8 cellular contexts compared by ENCODE assay signal in genomic region chr19:18118420-18119242, GRCh38. TPM values are rescaled to one million over a fixed set of nuclear protein-coding genes. Genes with fewer than 3 reads are reported as not detected.
A peak's percentile ranks its signal among the peaks of the same experiment; 100 is the strongest.
DNase-seq lines count a peak whose midpoint lies in the region; ATAC-seq, FAIRE-seq and TF ChIP-seq lines count a peak whose summit lies in the region.

No MANE protein-coding gene starts in this region.

- no peak for FAIRE-seq in bronchial epithelial cell (lab: Jason Lieb, UNC)

- ATAC-seq in mucosa of descending colon (no peak), HG03342 (IDR thresholded peaks at IDR 0.05; ENCODE audit: unreplicated experiment) (no peak)

- H3K4me3 ChIP-seq in ACC112 (ENCODE audit: low read depth, low read length) (peak overlapping the region; percentile 85), bronchial epithelial cell (ENCODE audit: low read depth, low read length) (peak overlapping the region; percentile 67), mucosa of descending colon (peak overlapping the region; percentile 44)

- no peaks in the 10 kb centered on the region for H3K79me2 ChIP-seq in ACC112 (ENCODE audit: control insufficient read depth, insufficient read depth, low read length, unreplicated experiment)

- H3K4me1 ChIP-seq in ACC112 (ENCODE audit: control insufficient read depth, insufficient read depth, low read length, unreplicated experiment): peaks cover 4% of the 10 kb centered on the region
- peaks cover 13% of the 10 kb centered on the region for H3K4me1 ChIP-seq in mucosa of descending colon (ENCODE audit: low read depth)

- TF ChIP-seq CTCF in bronchial epithelial cell (IDR thresholded peaks at IDR 0.05; ENCODE audit: insufficient read depth, low read length, severe bottlenecking): no peak
- TF ChIP-seq CTCF in mucosa of descending colon (IDR thresholded peaks at IDR 0.05): no peak
- TF ChIP-seq CTCF in GM20000 (IDR thresholded peaks at IDR 0.05; ENCODE audit: extremely low read depth, missing control alignments): no peak

- intact Hi-C loops in mucosa of descending colon (cut with DNase I, micrococcal nuclease): loop anchor here in 1 of 2 donors (10.0 kb wide), 1 partner anchor 46 kb away; no protein-coding TSS in a partner anchor

- DNase-seq in HuH-7.5 (ENCODE audit: low spot score): peak; percentile 46
- no peak for DNase-seq in bronchial epithelial cell (ENCODE audit: low read depth)
- no peak for DNase-seq in mucosa of descending colon
- no peak for DNase-seq in HK-2 (ENCODE audit: unreplicated experiment)
- DNase-seq in kidney glomerular epithelial cell (lab: John Stamatoyannopoulos, UW): no peak
- no peak for DNase-seq in GM20000 (ENCODE audit: low spot score)

- no peaks in the 10 kb centered on the region for H3K36me3 ChIP-seq in ACC112 (ENCODE audit: insufficient read depth, low read length)
- peaks cover 7% of the 10 kb centered on the region for H3K36me3 ChIP-seq in bronchial epithelial cell (ENCODE audit: control insufficient read depth, insufficient read depth, low read length)
- no peaks in the 10 kb centered on the region for H3K36me3 ChIP-seq in mucosa of descending colon (ENCODE audit: low read depth)

- no peak overlapping the region for H2AFZ ChIP-seq in ACC112 (ENCODE audit: low read length, unreplicated experiment)

- no peaks in the 10 kb centered on the region for H3K9me3 ChIP-seq in mucosa of descending colon

- no peak overlapping the region for H3K27ac ChIP-seq in ACC112 (ENCODE audit: low read depth, low read length)

- H3K27me3 ChIP-seq in ACC112 (ENCODE audit: insufficient read depth, low read length) (no peaks in the 10 kb centered on the region), bronchial epithelial cell (ENCODE audit: control insufficient read depth, insufficient read depth, low read length) (no peaks in the 10 kb centered on the region)

RNA-seq across cellular contexts. Expression of gene MAST3, which starts 21.1 kb away (rescaled TPM):
- total RNA-seq in bronchial epithelial cell (0.79 and 2.2 TPM in 2 replicates), mucosa of descending colon (10 to 100 TPM; 25.2 to 37.3 (median 34.7) TPM)

RNA-seq across cellular contexts. Expression of gene IL12RB1, which starts 31.9 kb away (rescaled TPM):
- total RNA-seq in bronchial epithelial cell (under 0.01 TPM in 1 of 2 replicates, not detected in the other), mucosa of descending colon (1 to 10 TPM; 1.8 to 4.0 (median 2.2) TPM)

RNA-seq across cellular contexts. Expression of gene PIK3R2, which starts 34.3 kb away (rescaled TPM):
- total RNA-seq in bronchial epithelial cell: 2.6 and 4.0 TPM in 2 replicates
- 10 to 100 TPM; 31.6 to 40.0 (median 35.2) TPM for total RNA-seq in mucosa of descending colon

RNA-seq across cellular contexts. Expression of gene IFI30, which starts 55.0 kb away (rescaled TPM):
- total RNA-seq in bronchial epithelial cell: 17.6 and 20.6 TPM in 2 replicates
- 100 to 1,000 TPM in 1 of 3 donors, 10 to 100 TPM in 2; 46.6 to 122 (median 49.4) TPM for total RNA-seq in mucosa of descending colon
